9 cellular contexts compared by ENCODE assay signal in genomic region chr5:115098041-115098702, GRCh38.
A peak's percentile ranks its signal among the peaks of the same experiment; 100 is the strongest.
DNase-seq lines count a peak whose midpoint lies in the region; TF ChIP-seq lines count a peak whose summit lies in the region.
"Had no signal": no experiment of that assay in that cellular context is flagged by ENCODE, and none has a peak within 500 bp of the region (broad histone marks: within the 10 kb centered on the region; RNA-seq: fewer than 3 reads in every experiment).

No MANE protein-coding gene starts in this region.

- H2BK5ac ChIP-seq in mesendoderm (ENCODE audit: low read length), result no peak overlapping the region

- peak; percentile 76 for TF ChIP-seq CTCF in KMS-11 (conservative IDR thresholded peaks at IDR 0.05; ENCODE audit: low read depth, low read length)
- TF ChIP-seq CTCF in SK-N-SH (IDR thresholded peaks at IDR 0.05), result peak; percentile 82
- TF ChIP-seq CTCF in colonic mucosa (IDR thresholded peaks at IDR 0.05), result peak; percentile 68

- no peaks in the 10 kb centered on the region for H3K9me3 ChIP-seq in GM23248 (ENCODE audit: low read depth)
- H3K9me3 ChIP-seq in SK-N-SH, result no peaks in the 10 kb centered on the region
- H3K9me3 ChIP-seq in colonic mucosa, result no peaks in the 10 kb centered on the region
- H3K9me3 ChIP-seq: neutrophil had no signal

- TF ChIP-seq EP300 in SK-N-SH (IDR thresholded peaks at IDR 0.05; ENCODE audit: borderline replicate concordance in 1 of 2, low read depth in 1 of 2, low read length in 1 of 2), result no peak

- no peaks in the 10 kb centered on the region for H3K79me1 ChIP-seq in mesendoderm (ENCODE audit: low read length)

- H3K4me3 ChIP-seq in GM23248, result no peak overlapping the region
- H3K4me3 ChIP-seq in KMS-11 (IDR thresholded peaks at IDR 0.05; ENCODE audit: insufficient read depth, low read depth, low read length), result no peak overlapping the region
- no peak overlapping the region; a peak in 1 of 4 replicates for H3K4me3 ChIP-seq in SK-N-SH (ENCODE audit: low read depth in 2 of 2, low read length in 1 of 2)
- H3K4me3 ChIP-seq in colonic mucosa, result no peak overlapping the region
- no peak overlapping the region for H3K4me3 ChIP-seq in mesendoderm (ENCODE audit: low read length)

- no peaks in the 10 kb centered on the region for H3F3A ChIP-seq in GM23248 (ENCODE audit: insufficient read depth)
- no peaks in the 10 kb centered on the region for H3F3A ChIP-seq in SK-N-SH (replicated peaks; ENCODE audit: insufficient read depth)

- POLR2A ChIA-PET in SK-N-SH (lab: Yijun Ruan, JAX), result interaction anchor here (1.0 to 1.5 kb wide), 2 partner anchors 71 to 198 kb away, joined by 3 to 6 read pairs; partner anchors contain the start of gene CCDC112

- 0% methylated on average over 2 of the region's 2 CpGs for WGBS in GM23248 (ENCODE audit: low coverage in 1 of 2, low lambda C conversion rate in 2 of 2, missing lambda C conversion rate in 2 of 2), 2 experiments
- WGBS in SK-N-SH (ENCODE audit: low lambda C conversion rate), result 0% methylated on average over 2 of the region's 2 CpGs
- WGBS in mesendoderm (ENCODE audit: extremely low coverage, insufficient coverage, low lambda C conversion rate), result no CpG with 5 or more reads among the region's 2 CpGs

- H3K27me3 ChIP-seq in GM23248 (replicated peaks; ENCODE audit: insufficient read depth), result peaks cover 10% of the 10 kb centered on the region; the same call in 1 of the 2 replicates
- H3K27me3 ChIP-seq in KMS-11 (ENCODE audit: insufficient read depth, low read depth), result no peaks in the 10 kb centered on the region
- no peaks in the 10 kb centered on the region; the same call in 1 of the 2 replicates for H3K27me3 ChIP-seq in SK-N-SH (ENCODE audit: insufficient read depth)
- no peaks in the 10 kb centered on the region for H3K27me3 ChIP-seq in colonic mucosa
- no peaks in the 10 kb centered on the region for H3K27me3 ChIP-seq in mesendoderm (ENCODE audit: insufficient read depth, low read length, poor library complexity)

- no peak overlapping the region for H2BK120ac ChIP-seq in mesendoderm (ENCODE audit: low read depth, low read length)

- no peak overlapping the region for H3K18ac ChIP-seq in mesendoderm (ENCODE audit: low read length)

- H3K36me3 ChIP-seq in GM23248 (ENCODE audit: low read depth), result no peaks in the 10 kb centered on the region
- H3K36me3 ChIP-seq in KMS-11 (ENCODE audit: insufficient read depth), result no peaks in the 10 kb centered on the region
- no peaks in the 10 kb centered on the region for H3K36me3 ChIP-seq in SK-N-SH (replicated peaks in 1 of 2; ENCODE audit: control insufficient read depth in 1 of 2, insufficient read depth in 2 of 2, low read length in 1 of 2)
- no peaks in the 10 kb centered on the region for H3K36me3 ChIP-seq in colonic mucosa
- no peaks in the 10 kb centered on the region for H3K36me3 ChIP-seq in mesendoderm (ENCODE audit: control insufficient read depth, insufficient read depth, low read length)
- H3K36me3 ChIP-seq: neutrophil had no signal

- H3K4me2 ChIP-seq in GM23248 (ENCODE audit: unreplicated experiment), result no peak overlapping the region
- no peak overlapping the region for H3K4me2 ChIP-seq in KMS-11
- H3K4me2 ChIP-seq in SK-N-SH, result no peak overlapping the region
- H3K4me2 ChIP-seq in mesendoderm (ENCODE audit: low read length), result no peak overlapping the region

- CTCF ChIA-PET in SK-N-SH (lab: Yijun Ruan, JAX), result interaction anchor here (0.6 to 2.2 kb wide), 37 partner anchors 9 to 1486 kb away, joined by 3 to 30 read pairs (median 5); partner anchors contain the start of genes PGGT1B and TRIM36

- H3K4ac ChIP-seq in mesendoderm (ENCODE audit: low read depth, low read length), result no peak overlapping the region

- intact Hi-C loops in colonic mucosa (cut with DNase I), result loop anchor here (2.0 kb wide), 1 partner anchor 149 kb away; no protein-coding TSS in a partner anchor

- H4K8ac ChIP-seq in mesendoderm (ENCODE audit: low read depth, low read length), result no peak overlapping the region

- H2AFZ ChIP-seq in GM23248 (no peak overlapping the region), KMS-11 (ENCODE audit: low read depth) (no peak overlapping the region), SK-N-SH (ENCODE audit: low read depth) (no peak overlapping the region)

- no peak overlapping the region for H3K9ac ChIP-seq in GM23248
- H3K9ac ChIP-seq in KMS-11, result no peak overlapping the region
- H3K9ac ChIP-seq in SK-N-SH, result no peak overlapping the region
- H3K9ac ChIP-seq in colonic mucosa (ENCODE audit: low read depth in 2 of 2, low read length in 2 of 2), result no peak overlapping the region
- no peak overlapping the region for H3K9ac ChIP-seq in mesendoderm (ENCODE audit: low read length)

- H3K23ac ChIP-seq in mesendoderm (ENCODE audit: low read length), result no peak overlapping the region

- H3K27ac ChIP-seq in GM23248 (no peak overlapping the region), KMS-11 (no peak overlapping the region; the same call in 1 of the 2 replicates), SK-N-SH (ENCODE audit: low read depth in 2 of 2, low read length in 1 of 2) (no peak overlapping the region), colonic mucosa (no peak overlapping the region), mesendoderm (ENCODE audit: low read depth, low read length) (no peak overlapping the region)
- H3K27ac ChIP-seq: neutrophil had no signal

- H3K79me2 ChIP-seq in GM23248 (ENCODE audit: insufficient read depth) (no peaks in the 10 kb centered on the region), KMS-11 (ENCODE audit: insufficient read depth, low read depth) (no peaks in the 10 kb centered on the region), SK-N-SH (ENCODE audit: insufficient read depth) (no peaks in the 10 kb centered on the region), mesendoderm (ENCODE audit: control insufficient read depth, insufficient read depth, low read length) (no peaks in the 10 kb centered on the region)

- H4K5ac ChIP-seq in mesendoderm (ENCODE audit: low read length), result no peak overlapping the region

- H3K4me1 ChIP-seq in GM23248 (ENCODE audit: insufficient read depth) (no peaks in the 10 kb centered on the region), KMS-11 (ENCODE audit: low read depth, poor library complexity, severe bottlenecking) (peaks cover 22% of the 10 kb centered on the region), SK-N-SH (ENCODE audit: control insufficient read depth in 1 of 2, insufficient read depth in 2 of 2, low read depth in 1 of 2, low read length in 1 of 2) (no peaks in the 10 kb centered on the region; a peak in 2 of 4 replicates), colonic mucosa (no peaks in the 10 kb centered on the region), mesendoderm (ENCODE audit: control insufficient read depth, low read depth, low read length) (no peaks in the 10 kb centered on the region)

- no peak overlapping the region for H2BK15ac ChIP-seq in mesendoderm (replicated peaks; ENCODE audit: low read depth)

- H2AK5ac ChIP-seq in mesendoderm (ENCODE audit: low read length), result no peak overlapping the region

- H3K9me2 ChIP-seq in GM23248 (ENCODE audit: insufficient read depth), result no peaks in the 10 kb centered on the region
- H3K9me2 ChIP-seq in SK-N-SH, result no peaks in the 10 kb centered on the region

- in situ Hi-C loops in GM23248 (cut with MboI), result loop anchor here (25.0 kb wide), 1 partner anchor 489 kb away; no protein-coding TSS in a partner anchor

- peak; percentile 89 for TF ChIP-seq RAD21 in SK-N-SH (IDR thresholded peaks at IDR 0.05; ENCODE audit: low read length)

- H3K56ac ChIP-seq in mesendoderm (ENCODE audit: low read length), result no peak overlapping the region

- DNase-seq in 8988T (peak; percentile 19), ELR (ENCODE audit: low read depth) (peak; percentile 70), GM23248 (peak; percentile 70), SK-N-SH (peak; percentile 63), colonic mucosa (peak; percentile 49), mesendoderm (peak; percentile 46), mesenteric fat pad (ENCODE audit: low spot score) (no peak)

- H4K20me1 ChIP-seq in GM23248 (ENCODE audit: insufficient read depth), result no peaks in the 10 kb centered on the region
- no peaks in the 10 kb centered on the region for H4K20me1 ChIP-seq in KMS-11 (ENCODE audit: insufficient read depth)
- no peaks in the 10 kb centered on the region for H4K20me1 ChIP-seq in SK-N-SH (ENCODE audit: insufficient read depth)

TF ChIP-seq in SK-N-SH, 30 proteins besides CTCF, POLR2A, EP300 and RAD21:
- TF ChIP-seq GATA2 (CRISPR knock-in tag; IDR thresholded peaks at IDR 0.05) (no peak), USF1 (IDR thresholded peaks at IDR 0.05; ENCODE audit: borderline replicate concordance, low read depth) (no peak), SMC3 (IDR thresholded peaks at IDR 0.05; ENCODE audit: low read depth, low read length) (peak; percentile 87), FOXJ3 (CRISPR knock-in tag; IDR thresholded peaks at IDR 0.05) (no peak), MAX (IDR thresholded peaks at IDR 0.05; ENCODE audit: low read depth) (0 out of 2 replicates have a peak, but pooled peaks have one; percentile 22)
